In genomic region chr10:75345738-75346137, GRCh38 we compare ENCODE assay signal across 3 cellular contexts.
TF ChIP-seq lines count a peak whose summit lies in the region.

No MANE protein-coding gene starts in this region.

TF ChIP-seq in SK-N-SH, 30 proteins besides CTCF, POLR2A, EP300 and RAD21:
- TF ChIP-seq USF1 (IDR thresholded peaks at IDR 0.05; ENCODE audit: borderline replicate concordance, low read depth) (no peak), CHD2 (IDR thresholded peaks at IDR 0.05; ENCODE audit: low read length, partially characterized antibody) (no peak), FOSL2 (IDR thresholded peaks at IDR 0.05; ENCODE audit: borderline replicate concordance, low read depth) (no peak)

TF ChIP-seq in SK-N-SH treated with all-trans-retinoic acid at 6 μM for 48 hours, 23 proteins besides CTCF, POLR2A, EP300 and RAD21 (continued from another document):
- no peak for TF ChIP-seq CREB5 (CRISPR knock-in tag; IDR thresholded peaks at IDR 0.05; ENCODE audit: low read depth)
- TF ChIP-seq SNAI2 (CRISPR knock-in tag; IDR thresholded peaks at IDR 0.05): no peak

TF ChIP-seq in WTC11, 78 proteins besides CTCF, POLR2A, EP300 and RAD21 (continued from another document):
- no peak for TF ChIP-seq E2F4 (CRISPR knock-in tag; IDR thresholded peaks at IDR 0.05; ENCODE audit: borderline replicate concordance, low read depth)
- no peak for TF ChIP-seq MLX (CRISPR knock-in tag; IDR thresholded peaks at IDR 0.05)
- no peak for TF ChIP-seq ATF1 (CRISPR knock-in tag; IDR thresholded peaks at IDR 0.05)
- TF ChIP-seq CBFB (CRISPR knock-in tag; IDR thresholded peaks at IDR 0.05; ENCODE audit: low read depth): no peak
- no peak for TF ChIP-seq PREB (CRISPR knock-in tag; IDR thresholded peaks at IDR 0.05; ENCODE audit: borderline replicate concordance)
- TF ChIP-seq RELA (CRISPR knock-in tag; IDR thresholded peaks at IDR 0.05; ENCODE audit: borderline replicate concordance): no peak
- no peak for TF ChIP-seq ZMAT4 (CRISPR knock-in tag; IDR thresholded peaks at IDR 0.05)
- TF ChIP-seq MAX (CRISPR knock-in tag; IDR thresholded peaks at IDR 0.05): no peak
- no peak for TF ChIP-seq ZNF532 (CRISPR knock-in tag; IDR thresholded peaks at IDR 0.05; ENCODE audit: borderline replicate concordance)
- no peak for TF ChIP-seq ATF3 (CRISPR knock-in tag; conservative IDR thresholded peaks at IDR 0.05)
- TF ChIP-seq EMX1 (CRISPR knock-in tag; IDR thresholded peaks at IDR 0.05): no peak
